ENCODE assay signal across 8 cellular contexts in genomic region chr14:35944847-35945246, GRCh38.
DNase-seq lines count a peak whose midpoint lies in the region; ATAC-seq and TF ChIP-seq lines count a peak whose summit lies in the region.

No MANE protein-coding gene starts in this region.

- peaks cover 75% of the 10 kb centered on the region for H3K27me3 Mint-ChIP-seq in neural crest cell (ENCODE audit: low read depth)

- no peaks in the 10 kb centered on the region for H3K9me3 Mint-ChIP-seq in neural crest cell

- H3K4me3 Mint-ChIP-seq in neural crest cell, result no peak overlapping the region

- ATAC-seq in HG02870 (IDR thresholded peaks at IDR 0.05; ENCODE audit: unreplicated experiment), result peak; percentile 60
- no peak for ATAC-seq in GM18498 (IDR thresholded peaks at IDR 0.05; ENCODE audit: unreplicated experiment)

- H3K36me3 ChIP-seq in effector memory CD4-positive, alpha-beta T cell (ENCODE audit: control insufficient read depth, insufficient read depth, low read length), result no peaks in the 10 kb centered on the region

- no peaks in the 10 kb centered on the region for H3K27me3 ChIP-seq in effector memory CD4-positive, alpha-beta T cell (replicated peaks; ENCODE audit: control insufficient read depth, insufficient read depth, low read length, poor library complexity, severe bottlenecking)

- H3K36me3 Mint-ChIP-seq in neural crest cell (ENCODE audit: low read depth), result no peaks in the 10 kb centered on the region

- no peak overlapping the region for H3K27ac Mint-ChIP-seq in neural crest cell (ENCODE audit: unreplicated experiment)

- H3K9me3 ChIP-seq in effector memory CD4-positive, alpha-beta T cell (ENCODE audit: control insufficient read depth, low read length), result no peaks in the 10 kb centered on the region

- in situ Hi-C loops in SK-MEL-5 (cut with HindIII; ENCODE audit: low pct_unique_long_range_greater_than_20kb, low sequenced_read_pairs), result no loop called here

- DNase-seq in NCI-H345 (lab: John Stamatoyannopoulos, UW) (peak; percentile 34), NCI-H345 treated with DMSO at 0.1 percent for 48 hours (lab: John Stamatoyannopoulos, UW; ENCODE audit: unreplicated experiment) (no peak), SK-MEL-5 (ENCODE audit: low read depth, low spot score) (peak; percentile 42), neural crest cell (ENCODE audit: low read depth, low spot score) (no peak), AG20443 (ENCODE audit: low spot score) (no peak)
- no peak for DNase-seq in effector memory CD4-positive, alpha-beta T cell

- H3K4me3 ChIP-seq in effector memory CD4-positive, alpha-beta T cell (ENCODE audit: insufficient read depth, low read depth, low read length, poor library complexity, severe bottlenecking), result no peak overlapping the region

- H3K27ac ChIP-seq in effector memory CD4-positive, alpha-beta T cell (ENCODE audit: insufficient read depth, low read length, poor library complexity, severe bottlenecking), result no peak overlapping the region

- peaks cover 3% of the 10 kb centered on the region for H3K4me1 Mint-ChIP-seq in neural crest cell

- H3K4me1 ChIP-seq in effector memory CD4-positive, alpha-beta T cell (ENCODE audit: control insufficient read depth, insufficient read depth, low read length, poor library complexity, severe bottlenecking), result no peaks in the 10 kb centered on the region

- TF ChIP-seq CTCF in neural crest cell (conservative IDR thresholded peaks at IDR 0.05), result peak; percentile 38

Comparison
In these comparisons a context has a peak if more than half of its experiments do, and no peak if none do; other contexts are left out.
1. DNase-seq: peak in NCI-H345 (single experiment) and SK-MEL-5 (single experiment); none in NCI-H345 treated with DMSO at 0.1 percent for 48 hours (single experiment), neural crest cell (single experiment), effector memory CD4-positive, alpha-beta T cell (0 of 3) and AG20443 (single experiment).